In genomic region chr4:112510468-112511293, GRCh38 we compare ENCODE assay signal across 1 cellular context.
TF ChIP-seq lines count a peak whose summit lies in the region.

No MANE protein-coding gene starts in this region.

TF ChIP-seq in SK-N-SH treated with all-trans-retinoic acid at 6 μM for 48 hours, 23 proteins besides CTCF, POLR2A, EP300 and RAD21 (continued from another document):
- TF ChIP-seq TSHZ2 (CRISPR knock-in tag; IDR thresholded peaks at IDR 0.05) (no peak), CSDC2 (CRISPR knock-in tag; IDR thresholded peaks at IDR 0.05) (no peak), GLIS3 (CRISPR knock-in tag; IDR thresholded peaks at IDR 0.05) (no peak), CREB5 (CRISPR knock-in tag; IDR thresholded peaks at IDR 0.05; ENCODE audit: low read depth) (no peak), ESRRG (CRISPR knock-in tag; IDR thresholded peaks at IDR 0.05) (no peak), BACH2 (CRISPR knock-in tag; IDR thresholded peaks at IDR 0.05; ENCODE audit: borderline replicate concordance) (no peak)
